Comparison of ENCODE assay signal across 28 cellular contexts in genomic region chr13:32383836-32384618, GRCh38.
"Had no signal": no experiment of that assay in that cellular context is flagged by ENCODE, and none has a peak within 500 bp of the region (broad histone marks: within the 10 kb centered on the region; RNA-seq: fewer than 3 reads in every experiment).

No MANE protein-coding gene starts in this region.

- H3K79me2 ChIP-seq: parathyroid adenoma had no signal

- H3K4me1 ChIP-seq: neural progenitor cell, parathyroid adenoma, psoas muscle, spleen, suprapubic skin, testis, tibial artery, transverse colon, upper lobe of right lung, uterus had no signal

- DNase-seq: natural killer cell; occipital lobe; ovary; posterior cingulate gyrus; psoas muscle; right cardiac atrium; spleen; stimulated activated CD4-positive, alpha-beta T cell treated with anti-CD3 and anti-CD28 coated beads, Interleukin-12 subunit alpha, Interleukin-12 subunit beta, amount 100 ng/mL, for 4 hours; stimulated activated CD4-positive, alpha-beta T cell treated with anti-CD3 and anti-CD28 coated beads, Interleukin-1b, Interleukin-23, amount 100 ng/mL, for 48 hours; stimulated activated CD4-positive, alpha-beta T cell treated with anti-CD3 and anti-CD28 coated beads, Interleukin-4, amount 100 ng/mL, for 1 hour; stimulated activated CD4-positive, alpha-beta T cell treated with anti-CD3 and anti-CD28 coated beads, Interleukin-4, amount 100 ng/mL, for 4 hours; stimulated activated CD8-positive, alpha-beta memory T cell treated with anti-CD3 and anti-CD28 coated beads, Interleukin-4, amount 100 ng/mL, for 48 hours; stimulated activated naive CD4-positive, alpha-beta T cell; stimulated activated naive CD8-positive, alpha-beta T cell treated with anti-CD3 and anti-CD28 coated beads, Interleukin-15, amount 100 ng/mL, for 72 hours; stimulated activated naive CD8-positive, alpha-beta T cell treated with anti-CD3 and anti-CD28 coated beads, Interleukin-15, Interleukin-2, amounts not matched to agents 100 U/mL and 50 U/mL, for 24 hours; substantia nigra; testis; tibial artery; transverse colon; upper lobe of right lung; uterus had no signal

- H3K9ac ChIP-seq: neural progenitor cell, parathyroid adenoma had no signal

- H3K4me3 ChIP-seq: neural progenitor cell, ovary, psoas muscle, skin epidermis, smooth muscle cell, spleen, suprapubic skin, testis, tibial artery, transverse colon, upper lobe of right lung, uterus had no signal

- H3K36me3 ChIP-seq: neural progenitor cell, ovary, suprapubic skin, tibial artery, transverse colon, upper lobe of right lung, uterus had no signal

- H3K27ac ChIP-seq: neural progenitor cell, ovary, parathyroid adenoma, psoas muscle, skin epidermis, spleen, suprapubic skin, testis, tibial artery, transverse colon, upper lobe of right lung, uterus had no signal

- H3K27me3 ChIP-seq: neural progenitor cell, ovary, spleen, suprapubic skin, testis, tibial artery, transverse colon, upper lobe of right lung, uterus had no signal

- H3K4me2 ChIP-seq: neural progenitor cell, smooth muscle cell had no signal

- ATAC-seq: natural killer cell; psoas muscle; right cardiac atrium; sciatic nerve; stimulated activated memory B cell treated with anti-CD40 and anti-IgM and Interleukin-4, amounts not matched to agents 10 μg/mL and 1 μg/mL and 100 μg/mL, for 72 hours; stimulated activated naive CD8-positive, alpha-beta T cell treated with anti-CD3 and anti-CD28 coated beads, Interleukin-15, amount 100 ng/mL, for 72 hours; stimulated activated naive CD8-positive, alpha-beta T cell treated with anti-CD3 and anti-CD28 coated beads, Interleukin-15, Interleukin-2, amounts not matched to agents 100 U/mL and 50 U/mL, for 24 hours had no signal

- H2AFZ ChIP-seq: neural progenitor cell, parathyroid adenoma had no signal

- H3K9me3 ChIP-seq: ovary, psoas muscle, spleen, suprapubic skin, testis, tibial artery, transverse colon, upper lobe of right lung, uterus had no signal
